ENCODE assay signal across 7 cellular contexts in genomic region chr2:229629039-229629438, GRCh38.
"Had no signal": no experiment of that assay in that cellular context is flagged by ENCODE, and none has a peak within 500 bp of the region (broad histone marks: within the 10 kb centered on the region; RNA-seq: fewer than 3 reads in every experiment).

No MANE protein-coding gene starts in this region.

- H3K27ac ChIP-seq: GM23248 had no signal

- H3K4me3 Mint-ChIP-seq: H9 had no signal

- H3K9me3 Mint-ChIP-seq: H9 had no signal

- H2AFZ ChIP-seq: GM23248 had no signal

- H3K27ac Mint-ChIP-seq: H9 had no signal

- H3K4me3 ChIP-seq: GM23248, K562 had no signal

- FAIRE-seq: HTR-8/SVneo, K562 had no signal

- DNase-seq: GM23248, GOT3, H9, HCEC 1CT, KG1 had no signal

- H3K9ac ChIP-seq: GM23248 had no signal

- ATAC-seq: K562 had no signal
